8 cellular contexts compared by ENCODE assay signal in the genomic region with DNA sequence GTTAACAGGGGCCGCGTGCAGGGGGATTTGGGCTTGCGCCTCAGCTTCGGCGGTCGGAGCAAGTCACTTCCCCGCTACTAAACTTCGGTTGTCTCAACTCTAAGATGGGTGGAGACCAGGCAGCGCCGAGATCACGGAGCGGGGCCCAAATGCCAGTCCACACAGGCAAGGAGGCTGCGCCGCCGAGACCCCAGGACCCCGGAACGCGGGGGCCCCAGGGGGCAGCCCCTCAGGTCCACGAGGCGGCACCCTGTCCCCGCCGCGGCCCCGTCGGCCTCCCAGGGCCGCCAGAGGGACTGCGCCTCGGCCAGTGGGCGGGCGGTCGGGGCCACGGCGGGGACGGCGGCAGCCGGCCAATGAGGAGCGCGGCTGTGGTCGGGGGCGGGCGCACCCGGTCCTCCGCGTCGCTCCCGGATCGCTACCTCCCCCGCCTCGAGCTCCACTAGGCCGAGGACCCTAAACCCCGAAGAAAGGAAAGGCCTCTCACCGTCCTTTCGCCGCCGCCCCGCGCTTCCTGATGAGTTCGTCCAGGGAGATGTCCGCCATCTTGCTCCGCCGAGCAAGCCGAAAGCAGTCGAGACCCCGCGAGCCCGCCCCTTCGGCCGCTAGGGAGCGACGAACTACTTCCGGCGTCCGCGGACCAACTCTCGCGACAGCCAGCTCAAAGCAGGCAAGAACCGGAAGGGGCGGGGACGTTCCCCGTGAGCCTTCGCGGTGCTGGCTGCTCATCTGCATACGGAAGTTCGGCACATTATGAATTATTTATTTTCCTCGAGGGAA. TPM values are rescaled to one million over a fixed set of nuclear protein-coding genes. Genes with fewer than 3 reads are reported as not detected.
DNase-seq lines count a peak whose midpoint lies in the region; ATAC-seq and TF ChIP-seq lines count a peak whose summit lies in the region.

Gene POLDIP3 (minus strand): TSS at position 572 of the 780 bp plus-strand sequence. CDS start 26 bp downstream, at position 546.

- peak within 1 kb of the TSS; percentile 90 to 99 (median 98) for H3K27ac ChIP-seq in spleen

- peak within 1 kb of the TSS; percentile 100 for H3K27ac Mint-ChIP-seq in WTC11
- H3K27ac Mint-ChIP-seq in immature natural killer cell: peak within 1 kb of the TSS; percentile 99 to 100 (median 100)

- H3K4me1 ChIP-seq in spleen: peaks cover 36 to 75% (median 64%) of the 10 kb centered on the region in 6 donors

- TF ChIP-seq POLR2A in GM18951 (IDR thresholded peaks at IDR 0.05; ENCODE audit: extremely low read depth, insufficient read depth, insufficient read length) (peak; percentile 80), spleen (IDR thresholded peaks at IDR 0.05) (peak in 2 of 3 donors; percentile 2 to 6)

- peak; percentile 68 for ATAC-seq in HG03196 (IDR thresholded peaks at IDR 0.05; ENCODE audit: unreplicated experiment)
- ATAC-seq in WTC11: peak; percentile 50

- H3K4me3 Mint-ChIP-seq in WTC11: peak within 1 kb of the TSS; percentile 97
- H3K4me3 Mint-ChIP-seq in immature natural killer cell: peak within 1 kb of the TSS; percentile 92 to 97 (median 96)

- H3K9me3 ChIP-seq in spleen: no peaks in the 10 kb centered on the region

- H3K36me3 ChIP-seq in spleen: peaks cover 0 to 44% (median 14%) of the 10 kb centered on the region in 6 donors

- peak; percentile 98 for DNase-seq in AG09319 (ENCODE audit: extremely low read depth, low read depth)
- peak; percentile 78 for DNase-seq in NCI-H226
- peak; percentile 99 for DNase-seq in WTC11 (ENCODE audit: low spot score)
- peak; percentile 99 for DNase-seq in cardiac fibroblast (ENCODE audit: low read depth in 2 of 2)
- DNase-seq in immature natural killer cell: peak; percentile 98 to 99 (median 99)
- peak; percentile 99 for DNase-seq in spleen

- no peaks in the 10 kb centered on the region for H3K27me3 ChIP-seq in spleen (replicated peaks in 1 of 7)

- in situ Hi-C loops in GM18951 (cut with MboI; ENCODE audit: low sequenced_read_pairs, unreplicated experiment): no loop called here

- intact Hi-C loops in spleen (cut with DNase I; ENCODE audit: low total_unique reads): no loop called here

- TF ChIP-seq CTCF in AG09319 (IDR thresholded peaks at IDR 0.05; ENCODE audit: low read depth, low read length) (peak; percentile 26), WTC11 (IDR thresholded peaks at IDR 0.05) (no peak), cardiac fibroblast (IDR thresholded peaks at IDR 0.05; ENCODE audit: low read depth, low read length) (peak; percentile 16), spleen (IDR thresholded peaks at IDR 0.05 in 8 of 11, conservative IDR thresholded peaks at IDR 0.05 in 3 of 11) (peak in 9 of 11 experiments; percentile 46 to 76 (median 67))

- H3K9me3 Mint-ChIP-seq in WTC11 (no peaks in the 10 kb centered on the region), immature natural killer cell (no peaks in the 10 kb centered on the region)

- H3K27me3 Mint-ChIP-seq in WTC11 (ENCODE audit: low read depth) (no peaks in the 10 kb centered on the region), immature natural killer cell (ENCODE audit: low read depth in 3 of 3) (peaks cover 13 to 24% (median 16%) of the 10 kb centered on the region in 3 donors)

- H3K36me3 Mint-ChIP-seq in WTC11: peaks cover 23% of the 10 kb centered on the region
- H3K36me3 Mint-ChIP-seq in immature natural killer cell: no peaks in the 10 kb centered on the region

- WGBS in spleen, 5 donors: 1% methylated on average over 48 to 85 of the region's 85 CpGs

- H3K4me1 Mint-ChIP-seq in WTC11 (peaks cover 38% of the 10 kb centered on the region), immature natural killer cell (peaks cover 53 to 56% of the 10 kb centered on the region in 2 donors)

- H3K4me3 ChIP-seq in cardiac fibroblast (replicated peaks in 1 of 2; ENCODE audit: low read depth in 2 of 2, low read length in 2 of 2) (peak within 1 kb of the TSS; percentile 72 to 77), spleen (peak within 1 kb of the TSS; percentile 51 to 91 (median 71))

- CTCF ChIA-PET in WTC11 (lab: Charles Lee): interaction anchor here (0.6 to 3.0 kb wide), 7 partner anchors 9 to 573 kb away, joined by 3 to 7 read pairs (median 5); partner anchors contain the start of gene CYB5R3

- POLR2A ChIA-PET in WTC11 (lab: Charles Lee): interaction anchor here (0.5 to 1.5 kb wide), 5 partner anchors 41 to 408 kb away, joined by 3 to 5 read pairs (median 3); no protein-coding TSS in a partner anchor

TF ChIP-seq in WTC11, 78 proteins besides CTCF, POLR2A, EP300 and RAD21 (continues in another document):
- TF ChIP-seq, protein P1, sequence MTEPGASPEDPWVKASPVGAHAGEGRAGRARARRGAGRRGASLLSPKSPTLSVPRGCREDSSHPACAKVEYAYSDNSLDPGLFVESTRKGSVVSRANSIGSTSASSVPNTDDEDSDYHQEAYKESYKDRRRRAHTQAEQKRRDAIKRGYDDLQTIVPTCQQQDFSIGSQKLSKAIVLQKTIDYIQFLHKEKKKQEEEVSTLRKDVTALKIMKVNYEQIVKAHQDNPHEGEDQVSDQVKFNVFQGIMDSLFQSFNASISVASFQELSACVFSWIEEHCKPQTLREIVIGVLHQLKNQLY (CRISPR knock-in tag; IDR thresholded peaks at IDR 0.05): no peak
- TF ChIP-seq ESRRA (CRISPR knock-in tag; IDR thresholded peaks at IDR 0.05; ENCODE audit: borderline replicate concordance): no peak
- TF ChIP-seq, protein P2, sequence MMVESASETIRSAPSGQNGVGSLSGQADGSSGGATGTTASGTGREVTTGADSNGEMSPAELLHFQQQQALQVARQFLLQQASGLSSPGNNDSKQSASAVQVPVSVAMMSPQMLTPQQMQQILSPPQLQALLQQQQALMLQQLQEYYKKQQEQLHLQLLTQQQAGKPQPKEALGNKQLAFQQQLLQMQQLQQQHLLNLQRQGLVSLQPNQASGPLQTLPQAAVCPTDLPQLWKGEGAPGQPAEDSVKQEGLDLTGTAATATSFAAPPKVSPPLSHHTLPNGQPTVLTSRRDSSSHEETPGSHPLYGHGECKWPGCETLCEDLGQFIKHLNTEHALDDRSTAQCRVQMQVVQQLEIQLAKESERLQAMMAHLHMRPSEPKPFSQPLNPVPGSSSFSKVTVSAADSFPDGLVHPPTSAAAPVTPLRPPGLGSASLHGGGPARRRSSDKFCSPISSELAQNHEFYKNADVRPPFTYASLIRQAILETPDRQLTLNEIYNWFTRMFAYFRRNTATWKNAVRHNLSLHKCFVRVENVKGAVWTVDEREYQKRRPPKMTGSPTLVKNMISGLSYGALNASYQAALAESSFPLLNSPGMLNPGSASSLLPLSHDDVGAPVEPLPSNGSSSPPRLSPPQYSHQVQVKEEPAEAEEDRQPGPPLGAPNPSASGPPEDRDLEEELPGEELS (CRISPR knock-in tag; IDR thresholded peaks at IDR 0.05): peak; percentile 21; the same call in 1 of the 2 replicates
- no peak for TF ChIP-seq NR2C2 (CRISPR knock-in tag; IDR thresholded peaks at IDR 0.05)
- TF ChIP-seq E2F4 (CRISPR knock-in tag; IDR thresholded peaks at IDR 0.05; ENCODE audit: borderline replicate concordance, low read depth): no peak
- TF ChIP-seq SP1 (CRISPR knock-in tag; conservative IDR thresholded peaks at IDR 0.05): peak; percentile 93
- TF ChIP-seq IRF1 (CRISPR knock-in tag; IDR thresholded peaks at IDR 0.05): no peak
- no peak for TF ChIP-seq ZBTB43 (CRISPR knock-in tag; IDR thresholded peaks at IDR 0.05)
- peak; percentile 10; the same call in 1 of the 2 replicates for TF ChIP-seq FOXK1 (CRISPR knock-in tag; IDR thresholded peaks at IDR 0.05)

RNA-seq across cellular contexts. Expression of gene POLDIP3, which starts in this region (rescaled TPM):
- total RNA-seq in WTC11 (2021) (73.2 to 88.7 TPM (median 82.1 TPM) in 3 replicates), spleen (10 to 100 TPM; 37.0 to 64.7 (median 59.2) TPM)
- polyA plus RNA-seq in immature natural killer cell (10 to 100 TPM; 54.4 to 77.2 (median 73.6) TPM), spleen (10 to 100 TPM; 17.5 to 29.4 (median 23.3) TPM)

Comparison
In these comparisons a context has a peak if more than half of its experiments do, and no peak if none do; other contexts are left out.
1. Peak in every context shown above with its lines: DNase-seq, ATAC-seq, H3K4me3 ChIP-seq and H3K27ac ChIP-seq.